In the genomic region with DNA sequence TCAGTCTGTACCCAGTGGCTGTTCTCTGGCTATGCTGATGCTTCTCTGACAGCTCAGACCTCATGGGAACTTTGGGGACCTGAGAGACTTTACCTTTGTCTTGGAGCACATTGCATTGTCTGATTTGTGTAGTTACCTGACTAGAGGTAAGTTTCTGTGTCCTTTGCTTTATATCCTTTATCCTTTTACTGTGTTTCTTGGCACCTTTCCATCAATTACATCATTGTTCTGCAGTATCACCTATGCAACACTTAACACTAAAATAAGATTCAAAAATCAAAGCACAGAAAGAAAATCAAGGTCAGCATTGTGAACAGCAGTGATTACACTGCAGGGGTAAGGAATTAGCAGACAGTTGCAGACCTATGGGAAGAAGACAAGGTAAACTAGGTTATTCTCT, we compare ENCODE assay signal across 17 cellular contexts. TPM values are rescaled to one million over a fixed set of nuclear protein-coding genes. Genes with fewer than 3 reads are reported as not detected.
"Had no signal": no experiment of that assay in that cellular context is flagged by ENCODE, and none has a peak within 500 bp of the region (broad histone marks: within the 10 kb centered on the region; RNA-seq: fewer than 3 reads in every experiment).

No MANE protein-coding gene starts in this region.

- H3K27me3 ChIP-seq: body of pancreas, right atrium auricular region, tibial nerve, uterus had no signal

- H3K4me3 ChIP-seq: body of pancreas, right atrium auricular region, tibial nerve, uterus had no signal

- H3K9me3 ChIP-seq: body of pancreas, uterus had no signal

- H3K4me1 ChIP-seq: body of pancreas, right atrium auricular region, tibial nerve, uterus had no signal

- DNase-seq: activated CD4-positive, alpha-beta T cell treated with anti-CD3 and anti-CD28 coated beads, Interleukin-2, amount 10 ng/mL, durations not matched to agents 24 days and 14 days; activated CD4-positive, CD25-positive, alpha-beta regulatory T cell; activated gamma-delta T cell treated with Interleukin-2 at 50 U/mL for 16 hours; activated naive CD8-positive, alpha-beta T cell treated with anti-CD3 and anti-CD28 coated beads for 36 hours; amygdala; body of pancreas; cortex of kidney; effector CD8-positive, alpha-beta T cell; foreskin melanocyte; occipital lobe; stimulated activated CD4-positive, alpha-beta T cell treated with anti-CD3 and anti-CD28 coated beads, Interleukin-2, amount 100 ng/mL, for 48 hours; uterus had no signal

- FAIRE-seq: endothelial cell of umbilical vein, TTC549 had no signal

- H3K36me3 ChIP-seq: right atrium auricular region, tibial nerve, uterus had no signal

- H3K27ac ChIP-seq: body of pancreas, right atrium auricular region, tibial nerve, uterus had no signal

RNA-seq across cellular contexts. Expression of a gene that starts 43.8 kb away (rescaled TPM):
- total RNA-seq: activated CD4-positive, alpha-beta T cell treated with anti-CD3 and anti-CD28 coated beads, Interleukin-2, amount 10 ng/mL, durations not matched to agents 24 days and 14 days; activated naive CD8-positive, alpha-beta T cell treated with anti-CD3 and anti-CD28 coated beads for 36 hours; body of pancreas; endothelial cell of umbilical vein; right atrium auricular region; skeletal muscle tissue; tibial nerve had no signal
